Comparison of ENCODE assay signal across 32 cellular contexts in genomic region chr17:3008336-3009279, GRCh38. TPM values are rescaled to one million over a fixed set of nuclear protein-coding genes. Genes with fewer than 3 reads are reported as not detected.
"Had no signal": no experiment of that assay in that cellular context is flagged by ENCODE, and none has a peak within 500 bp of the region (broad histone marks: within the 10 kb centered on the region; RNA-seq: fewer than 3 reads in every experiment).

No MANE protein-coding gene starts in this region.

- H3K4me3 Mint-ChIP-seq: activated CD8-positive, alpha-beta T cell treated with anti-CD3 and anti-CD28 coated beads for 36 hours; activated T-cell treated with anti-CD3 and anti-CD28 coated beads, Interleukin-2, amount 50 U/mL, for 4 hours; activated T-helper 17 cell treated with anti-CD3 and anti-CD28 coated beads, Interleukin-2, amount 50 U/mL, for 72 hours; central memory CD8-positive, alpha-beta T cell; naive thymus-derived CD4-positive, alpha-beta T cell; T-helper 17 cell had no signal

- H3K27ac Mint-ChIP-seq: activated CD8-positive, alpha-beta T cell treated with anti-CD3 and anti-CD28 coated beads for 36 hours; activated naive CD4-positive, alpha-beta T cell treated with anti-CD3 and anti-CD28 coated beads, Interleukin-2, amount 50 U/mL, for 72 hours; activated T-helper 17 cell treated with anti-CD3 and anti-CD28 coated beads, Interleukin-2, amount 50 U/mL, for 72 hours had no signal

- DNase-seq: activated CD4-positive, alpha-beta T cell treated with anti-CD3 and anti-CD28 coated beads for 1 hour; activated CD4-positive, alpha-beta T cell treated with anti-CD3 and anti-CD28 coated beads, Interleukin-2, amount 50 U/mL, for 1 hour; activated CD8-positive, alpha-beta T cell treated with anti-CD3 and anti-CD28 coated beads for 36 hours; activated naive CD4-positive, alpha-beta T cell; activated T-cell treated with anti-CD3 and anti-CD28 coated beads, Interleukin-2, amount 50 U/mL, for 4 hours; colonic mucosa; effector memory CD4-positive, alpha-beta T cell; erythroblast; gastrocnemius medialis; glutamatergic neuron; left cardiac atrium; left ventricle myocardium superior; midbrain; naive thymus-derived CD4-positive, alpha-beta T cell; stimulated activated CD4-positive, alpha-beta T cell treated with anti-CD3 and anti-CD28 coated beads, Interleukin-1b, Interleukin-23, amount 100 ng/mL, for 48 hours; stimulated activated CD4-positive, alpha-beta T cell treated with anti-CD3 and anti-CD28 coated beads, Interleukin-4, amount 100 ng/mL, for 4 hours; stimulated activated CD8-positive, alpha-beta memory T cell treated with anti-CD3 and anti-CD28 coated beads, Interleukin-4, amount 100 ng/mL, for 48 hours; stimulated activated naive CD4-positive, alpha-beta T cell; T-helper 17 cell; T1000; tibial artery; upper lobe of right lung had no signal

- H3K4me1 Mint-ChIP-seq: activated T-helper 17 cell treated with anti-CD3 and anti-CD28 coated beads, Interleukin-2, amount 50 U/mL, for 72 hours had no signal

- ATAC-seq: activated CD8-positive, alpha-beta T cell treated with anti-CD3 and anti-CD28 coated beads for 36 hours; activated naive CD4-positive, alpha-beta T cell treated with anti-CD3 and anti-CD28 coated beads, Interleukin-2, amount 50 U/mL, for 72 hours; activated T-cell treated with anti-CD3 and anti-CD28 coated beads, Interleukin-2, amount 50 U/mL, for 4 hours; activated T-helper 17 cell treated with anti-CD3 and anti-CD28 coated beads, Interleukin-2, amount 50 U/mL, for 72 hours; gastrocnemius medialis; left cardiac atrium; left ventricle myocardium superior; naive thymus-derived CD4-positive, alpha-beta T cell; right lobe of liver; T-helper 17 cell; upper lobe of right lung had no signal

- H3K27ac ChIP-seq: breast epithelium, colonic mucosa, gastrocnemius medialis, right lobe of liver, skin epidermis, suprapubic skin, tibial artery, upper lobe of right lung had no signal

- H3K36me3 Mint-ChIP-seq: activated naive CD4-positive, alpha-beta T cell treated with anti-CD3 and anti-CD28 coated beads, Interleukin-2, amount 50 U/mL, for 72 hours had no signal

- H3K9me3 ChIP-seq: breast epithelium, colonic mucosa, gastrocnemius medialis, right lobe of liver, suprapubic skin, tibial artery, upper lobe of right lung had no signal

- H3K9me3 Mint-ChIP-seq: activated CD8-positive, alpha-beta T cell treated with anti-CD3 and anti-CD28 coated beads for 36 hours; activated naive CD4-positive, alpha-beta T cell treated with anti-CD3 and anti-CD28 coated beads, Interleukin-2, amount 50 U/mL, for 72 hours; activated T-cell treated with anti-CD3 and anti-CD28 coated beads, Interleukin-2, amount 50 U/mL, for 4 hours; activated T-helper 17 cell treated with anti-CD3 and anti-CD28 coated beads, Interleukin-2, amount 50 U/mL, for 72 hours; central memory CD8-positive, alpha-beta T cell had no signal

- H3K4me3 ChIP-seq: breast epithelium, colonic mucosa, gastrocnemius medialis, right lobe of liver, skin epidermis, suprapubic skin, tibial artery, upper lobe of right lung had no signal

- H3K36me3 ChIP-seq: breast epithelium, colonic mucosa, gastrocnemius medialis, right lobe of liver, tibial artery, upper lobe of right lung had no signal

- H3K27me3 Mint-ChIP-seq: activated CD8-positive, alpha-beta T cell treated with anti-CD3 and anti-CD28 coated beads for 36 hours; activated T-helper 17 cell treated with anti-CD3 and anti-CD28 coated beads, Interleukin-2, amount 50 U/mL, for 72 hours; central memory CD8-positive, alpha-beta T cell; naive thymus-derived CD4-positive, alpha-beta T cell; T-helper 17 cell had no signal

RNA-seq across cellular contexts. Expression of gene OR1D5, which starts 54.8 kb away (rescaled TPM):
- total RNA-seq: activated CD8-positive, alpha-beta T cell treated with anti-CD3 and anti-CD28 coated beads for 36 hours; activated naive CD4-positive, alpha-beta T cell treated with anti-CD3 and anti-CD28 coated beads, Interleukin-2, amount 50 U/mL, for 72 hours; activated T-cell treated with anti-CD3 and anti-CD28 coated beads, Interleukin-2, amount 50 U/mL, for 4 hours; activated T-helper 17 cell treated with anti-CD3 and anti-CD28 coated beads, Interleukin-2, amount 50 U/mL, for 72 hours; breast epithelium; colonic mucosa; dermis microvascular lymphatic vessel endothelial cell; gastrocnemius medialis; left cardiac atrium; left ventricle myocardium superior; naive thymus-derived CD4-positive, alpha-beta T cell; osteoblast; renal cortical epithelial cell; right lobe of liver; suprapubic skin; T-helper 17 cell; upper lobe of right lung had no signal
- polyA plus RNA-seq: naive thymus-derived CD4-positive, alpha-beta T cell had no signal
